Comparison of ENCODE assay signal across 8 cellular contexts in the genomic region with DNA sequence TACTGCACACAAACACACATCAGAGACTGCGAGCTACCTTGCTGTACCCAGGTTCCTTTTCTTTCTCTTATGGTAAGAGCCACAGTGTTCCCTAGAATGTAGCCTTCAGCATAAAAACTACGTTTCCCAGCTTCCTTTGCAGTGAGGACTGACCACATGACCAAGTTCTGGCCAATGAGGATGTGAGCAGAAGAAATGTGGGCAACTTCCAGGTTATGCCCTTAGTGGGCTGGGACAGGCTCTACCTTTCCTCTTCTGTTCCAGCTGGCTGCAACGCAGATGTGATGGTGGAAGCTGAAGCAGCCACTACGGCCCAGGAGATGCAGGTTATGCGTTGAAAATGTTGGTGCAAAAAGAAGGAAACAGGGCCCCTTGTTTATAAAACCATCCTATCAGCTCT. TPM values are rescaled to one million over a fixed set of nuclear protein-coding genes. Genes with fewer than 3 reads are reported as not detected.
DNase-seq lines count a peak whose midpoint lies in the region; ATAC-seq, FAIRE-seq and TF ChIP-seq lines count a peak whose summit lies in the region.

No MANE protein-coding gene starts in this region.

- H3K36me3 Mint-ChIP-seq in neural progenitor cell: peaks cover 15% of the 10 kb centered on the region

- no peaks in the 10 kb centered on the region for H3K9me1 ChIP-seq in K562 (ENCODE audit: control insufficient read depth, insufficient read depth, low read length)

- ATAC-seq in left cardiac atrium (peak; percentile 22 to 43), Right ventricle myocardium superior (ENCODE audit: poor library complexity) (no peak), K562 (peak; percentile 98), HG03025 (IDR thresholded peaks at IDR 0.05; ENCODE audit: low FRiP score, unreplicated experiment) (no peak), GM19324 (IDR thresholded peaks at IDR 0.05; ENCODE audit: low FRiP score, unreplicated experiment) (no peak)

- CTCF ChIA-PET in K562 (lab: Yijun Ruan, JAX; ENCODE audit: low intra/inter-chr PET ratio): no interaction called here

- no peak for TF ChIP-seq POLR2A in K562 (conservative IDR thresholded peaks at IDR 0.05)

- H3K36me3 ChIP-seq in K562 (ENCODE audit: control insufficient read depth, insufficient read depth, low read length): peaks cover 69% of the 10 kb centered on the region; the same call in 2 of the 3 replicates
- H3K36me3 ChIP-seq in neural progenitor cell: no peaks in the 10 kb centered on the region

- H3K4me3 Mint-ChIP-seq in neural progenitor cell: no peak overlapping the region

- H2AFZ ChIP-seq in K562 (ENCODE audit: low read depth, low read length) (no peak overlapping the region), neural progenitor cell (replicated peaks) (no peak overlapping the region)

- 67% methylated on average over 5 of the region's 5 CpGs for WGBS in K562 (ENCODE audit: insufficient coverage, low coverage, missing lambda C conversion rate)

- no peaks in the 10 kb centered on the region for H3K27me3 Mint-ChIP-seq in neural progenitor cell (ENCODE audit: insufficient read depth, low read depth)

- H3K27me3 ChIP-seq in K562 (ENCODE audit: control insufficient read depth in 2 of 2, insufficient read depth in 2 of 2, low read length in 2 of 2) (no peaks in the 10 kb centered on the region), neural progenitor cell (no peaks in the 10 kb centered on the region)

- TF ChIP-seq EP300 in K562 (IDR thresholded peaks at IDR 0.05; ENCODE audit: low read length): no peak

- H3K79me2 ChIP-seq in K562 (ENCODE audit: control insufficient read depth, insufficient read depth, low read length) (no peaks in the 10 kb centered on the region), neural progenitor cell (ENCODE audit: low read depth) (no peaks in the 10 kb centered on the region)

- in situ Hi-C loops in K562 (cut with MboI): no loop called here

- H3K4me1 ChIP-seq in K562 (replicated peaks in 1 of 2; ENCODE audit: control insufficient read depth in 2 of 2, insufficient read depth in 2 of 2, low read length in 2 of 2) (peaks cover 0 to 4% of the 10 kb centered on the region in 2 experiments; a peak in 1 of 5 replicates), neural progenitor cell (no peaks in the 10 kb centered on the region)

- H3K4me2 ChIP-seq in K562 (ENCODE audit: insufficient read depth, low read length): no peak overlapping the region
- H3K4me2 ChIP-seq in neural progenitor cell: no peak overlapping the region

- FAIRE-seq in K562 (lab: Jason Lieb, UNC): peak; percentile 98

- no peaks in the 10 kb centered on the region for H3K9me3 Mint-ChIP-seq in neural progenitor cell

- intact Hi-C loops in left cardiac atrium (cut with DNase I) (no loop called here), Right ventricle myocardium superior (cut with DNase I) (no loop called here), K562 (cut with micrococcal nuclease) (no loop called here)

- H3K27ac ChIP-seq in K562 (ENCODE audit: extremely low read depth, low read depth, low read length): no peak overlapping the region
- no peak overlapping the region for H3K27ac ChIP-seq in neural progenitor cell

- no peak for TF ChIP-seq RAD21 in K562 (CRISPR knock-in tag; conservative IDR thresholded peaks at IDR 0.05 in 1 of 2, IDR thresholded peaks at IDR 0.05 in 1 of 2)

- POLR2A ChIA-PET in K562 (lab: Yijun Ruan, JAX): interaction anchor here (1.0 to 1.1 kb wide), 2 partner anchors 11 to 60 kb away, joined by 3 to 6 read pairs; no protein-coding TSS in a partner anchor

- no TSS peak for BruUV-seq in K562 (replicated peaks; lab: Mats Ljungman, UMichigan)

- H3K4me3 ChIP-seq in K562 (no peak overlapping the region), neural progenitor cell (no peak overlapping the region)

- H3K9me3 ChIP-seq in K562 (replicated peaks; ENCODE audit: control insufficient read depth, insufficient read depth, low read depth, low read length): no peaks in the 10 kb centered on the region
- no peaks in the 10 kb centered on the region for H3K9me3 ChIP-seq in neural progenitor cell (ENCODE audit: low read depth)

- H4K20me1 ChIP-seq in K562 (replicated peaks; ENCODE audit: control insufficient read depth, insufficient read depth, low read length): no peaks in the 10 kb centered on the region
- no peaks in the 10 kb centered on the region for H4K20me1 ChIP-seq in neural progenitor cell (ENCODE audit: low read depth)

- TF ChIP-seq CTCF in K562 (IDR thresholded peaks at IDR 0.05 in 2 of 3, conservative IDR thresholded peaks at IDR 0.05 in 1 of 3; ENCODE audit: insufficient read depth in 2 of 3, low read depth in 1 of 3, low read length in 3 of 3) (no peak), neural progenitor cell (IDR thresholded peaks at IDR 0.05) (no peak)

- H3K27ac Mint-ChIP-seq in neural progenitor cell: no peak overlapping the region

- H3F3A ChIP-seq in neural progenitor cell (ENCODE audit: low read depth): no peaks in the 10 kb centered on the region

- no peak overlapping the region for H3K9ac ChIP-seq in K562 (ENCODE audit: insufficient read depth in 1 of 2, low read depth in 2 of 2, low read length in 2 of 2)
- H3K9ac ChIP-seq in neural progenitor cell: no peak overlapping the region

- DNase-seq in left cardiac atrium (no peak), Right ventricle myocardium superior (no peak), NCI-H2029 (lab: John Stamatoyannopoulos, UW) (peak; percentile 16), K562 (ENCODE audit: extremely low read depth in 1 of 4, low spot score in 3 of 4) (peak; percentile 51 to 83 (median 79)), neural progenitor cell (ENCODE audit: low spot score) (peak; percentile 60), epidermal melanocyte (ENCODE audit: insufficient read length, low spot score) (no peak)

- no peaks in the 10 kb centered on the region for H3K4me1 Mint-ChIP-seq in neural progenitor cell

RNA-seq across cellular contexts. Expression of gene VRK3, which starts 27.5 kb away (rescaled TPM):
- 10 to 100 TPM; 18.5 to 23.5 TPM for total RNA-seq in left cardiac atrium
- 22.2 TPM for total RNA-seq in Right ventricle myocardium superior
- 91.2 and 165 TPM in 2 replicates for total RNA-seq in K562 (2011; cell fraction: chromatin; rRNA removed; ENCODE audit: low replicate concordance)
- 66.3 and 85.0 TPM in 2 replicates for total RNA-seq in K562 (2011; cell fraction: nucleolus; rRNA removed)
- 86.5 and 113 TPM in 2 replicates for total RNA-seq in K562 (2011; cell fraction: nucleoplasm; rRNA removed)
- 32.7 and 34.8 TPM in 2 replicates for total RNA-seq in K562 (2014; rRNA removed)
- total RNA-seq in K562 (2014; rRNA removed; fragmentation: Illumina TruSeq; extraction: Trizol): 43.3 and 49.8 TPM in 2 replicates
- total RNA-seq in K562 (2015; rRNA removed; fragmentation: Illumina TruSeq; extraction: Trizol): 42.9 TPM in 2 replicates
- 49.7 and 54.4 TPM in 2 replicates for total RNA-seq in K562 (2021)
- 42.8 and 45.3 TPM in 2 replicates for polyA plus RNA-seq in K562 (2011; rRNA removed)
- 34.7 and 47.2 TPM in 2 replicates for polyA plus RNA-seq in K562 (2011; cell fraction: cytosol; rRNA removed)
- polyA plus RNA-seq in K562 (2011; cell fraction: nucleus; rRNA removed): 43.9 and 50.7 TPM in 2 replicates
- 57.4 and 62.2 TPM in 2 replicates for polyA plus RNA-seq in K562 (2012)
- 79.4 and 94.3 TPM in 2 replicates for polyA plus RNA-seq in K562 (2014; fragmentation: Illumina TruSeq; extraction: Trizol)
- polyA plus RNA-seq in K562 (2014; fragmentation: Nextera tagmentation; extraction: Ambion mirVana): 10 to 100 TPM; 33.3 to 55.9 TPM
- polyA plus RNA-seq in K562 (2014; rRNA removed): 25.6 and 35.9 TPM in 2 replicates
- polyA minus RNA-seq in K562 (2011; rRNA and poly(A)+ RNA removed): 23.6 and 24.3 TPM in 2 replicates
- polyA minus RNA-seq in K562 (2011; cell fraction: cytosol; rRNA and poly(A)+ RNA removed): 15.4 and 22.8 TPM in 2 replicates
- polyA minus RNA-seq in K562 (2011; cell fraction: nucleus; rRNA and poly(A)+ RNA removed): 21.0 and 35.8 TPM in 2 replicates
- 21.6 and 48.0 TPM in 2 replicates for total RNA-seq in neural progenitor cell (ENCODE audit: low replicate concordance)

RNA-seq across cellular contexts. Expression of gene ZNF473, which starts 28.1 kb away (rescaled TPM):
- total RNA-seq in left cardiac atrium (1 to 10 TPM; 4.3 to 6.1 TPM), Right ventricle myocardium superior (3.7 TPM), K562 (2014; rRNA removed) (24.0 and 27.6 TPM in 2 replicates), K562 (2014; rRNA removed; fragmentation: Illumina TruSeq; extraction: Trizol) (31.0 and 31.6 TPM in 2 replicates), K562 (2015; rRNA removed; fragmentation: Illumina TruSeq; extraction: Trizol) (30.8 and 32.0 TPM in 2 replicates), K562 (2021) (28.5 and 33.9 TPM in 2 replicates), neural progenitor cell (ENCODE audit: low replicate concordance) (9.7 and 14.7 TPM in 2 replicates)
- total RNA-seq in K562 (2011; cell fraction: chromatin; rRNA removed; ENCODE audit: low replicate concordance): 62.3 and 79.4 TPM in 2 replicates
- total RNA-seq in K562 (2011; cell fraction: nucleolus; rRNA removed): 43.7 and 50.0 TPM in 2 replicates
- total RNA-seq in K562 (2011; cell fraction: nucleoplasm; rRNA removed): 58.1 and 66.7 TPM in 2 replicates
- polyA plus RNA-seq in K562 (2011; rRNA removed) (20.8 and 27.9 TPM in 2 replicates), K562 (2014; fragmentation: Illumina TruSeq; extraction: Trizol) (26.1 and 30.0 TPM in 2 replicates), K562 (2014; fragmentation: Nextera tagmentation; extraction: Ambion mirVana) (10 to 100 TPM in 1 of 2 experiments, 1 to 10 TPM in 1; 8.2 to 34.0 TPM), K562 (2014; rRNA removed) (19.2 and 19.7 TPM in 2 replicates)
- 13.4 TPM in 2 replicates for polyA plus RNA-seq in K562 (2011; cell fraction: cytosol; rRNA removed)
- 34.3 and 42.1 TPM in 2 replicates for polyA plus RNA-seq in K562 (2011; cell fraction: nucleus; rRNA removed)
- polyA plus RNA-seq in K562 (2012): 15.3 and 16.4 TPM in 2 replicates
- polyA minus RNA-seq in K562 (2011; rRNA and poly(A)+ RNA removed): 39.3 and 45.2 TPM in 2 replicates
- polyA minus RNA-seq in K562 (2011; cell fraction: cytosol; rRNA and poly(A)+ RNA removed): 11.9 and 21.9 TPM in 2 replicates
- polyA minus RNA-seq in K562 (2011; cell fraction: nucleus; rRNA and poly(A)+ RNA removed): 21.1 and 29.0 TPM in 2 replicates

RNA-seq across cellular contexts. Expression of gene SIGLEC11, which starts 36.7 kb away (rescaled TPM):
- 1 to 10 TPM in 1 of 2 donors, under 1 TPM in 1; 0.39 to 1.3 TPM for total RNA-seq in left cardiac atrium
- total RNA-seq in Right ventricle myocardium superior: 0.75 TPM
- total RNA-seq in K562 (2011; cell fraction: chromatin; rRNA removed; ENCODE audit: low replicate concordance): not detected in 2 replicates
- not detected in 2 replicates for total RNA-seq in K562 (2011; cell fraction: nucleolus; rRNA removed)
- not detected in 2 replicates for total RNA-seq in K562 (2011; cell fraction: nucleoplasm; rRNA removed)
- total RNA-seq in K562 (2014; rRNA removed): not detected in 2 replicates
- total RNA-seq in K562 (2014; rRNA removed; fragmentation: Illumina TruSeq; extraction: Trizol): not detected in 2 replicates
- not detected in 2 replicates for total RNA-seq in K562 (2015; rRNA removed; fragmentation: Illumina TruSeq; extraction: Trizol)
- not detected in 2 replicates for total RNA-seq in K562 (2021)
- not detected in 2 replicates for polyA plus RNA-seq in K562 (2011; rRNA removed)
- polyA plus RNA-seq in K562 (2011; cell fraction: cytosol; rRNA removed): not detected in 2 replicates
- polyA plus RNA-seq in K562 (2011; cell fraction: nucleus; rRNA removed): 0.04 TPM in 1 of 2 replicates, not detected in the other
- polyA plus RNA-seq in K562 (2012): not detected in 2 replicates
- not detected in 2 replicates for polyA plus RNA-seq in K562 (2014; fragmentation: Illumina TruSeq; extraction: Trizol)
- polyA plus RNA-seq in K562 (2014; fragmentation: Nextera tagmentation; extraction: Ambion mirVana): not detected
- polyA plus RNA-seq in K562 (2014; rRNA removed): not detected in 2 replicates
- polyA minus RNA-seq in K562 (2011; rRNA and poly(A)+ RNA removed): not detected in 2 replicates
- not detected in 2 replicates for polyA minus RNA-seq in K562 (2011; cell fraction: cytosol; rRNA and poly(A)+ RNA removed)
- polyA minus RNA-seq in K562 (2011; cell fraction: nucleus; rRNA and poly(A)+ RNA removed): not detected in 2 replicates
- not detected in 2 replicates for total RNA-seq in neural progenitor cell (ENCODE audit: low replicate concordance)

Comparison
In these comparisons a context has a peak if more than half of its experiments do, and no peak if none do; other contexts are left out.
1. ATAC-seq: peak in left cardiac atrium (2 of 2) and K562 (single experiment); none in Right ventricle myocardium superior (single experiment), HG03025 (single experiment) and GM19324 (single experiment).
2. DNase-seq: peak in NCI-H2029 (single experiment), K562 (4 of 4) and neural progenitor cell (single experiment); none in left cardiac atrium (single experiment), Right ventricle myocardium superior (single experiment) and epidermal melanocyte (single experiment).